8 cellular contexts compared by ENCODE assay signal in genomic region chr6:149566372-149567193, GRCh38. TPM values are rescaled to one million over a fixed set of nuclear protein-coding genes. Genes with fewer than 3 reads are reported as not detected.
DNase-seq lines count a peak whose midpoint lies in the region; ATAC-seq and TF ChIP-seq lines count a peak whose summit lies in the region.

Gene GINM1 (plus strand): TSS chr6:149566375. CDS start chr6:149566415, 40 bp downstream.

- no peak for TF ChIP-seq CTCF in endothelial cell (IDR thresholded peaks at IDR 0.05; ENCODE audit: unreplicated experiment)

- no peaks in the 10 kb centered on the region for H3K27me3 ChIP-seq in mononuclear cell (ENCODE audit: insufficient read depth, low read length)

- no peaks in the 10 kb centered on the region for H3K36me3 Mint-ChIP-seq in endothelial cell (ENCODE audit: low read depth, unreplicated experiment)

- peak within 1 kb of the TSS; percentile 89 for H3K4me3 ChIP-seq in mononuclear cell (ENCODE audit: low read length)

- H3K4me3 Mint-ChIP-seq in endothelial cell (ENCODE audit: unreplicated experiment) = peak within 1 kb of the TSS; percentile 95

- H3K9me3 Mint-ChIP-seq in endothelial cell (ENCODE audit: unreplicated experiment) = no peaks in the 10 kb centered on the region

- POLR2A ChIA-PET in activated CD8-positive, alpha-beta memory T cell treated with anti-CD3 and anti-CD28 coated beads for 36 hours (lab: Charles Lee) = interaction anchor here (0.7 to 0.8 kb wide), 3 partner anchors 21 to 184 kb away, joined by 3 to 5 read pairs (median 3); partner anchors contain the start of gene PPIL4

- H3K4me1 ChIP-seq in mononuclear cell (ENCODE audit: insufficient read depth, low read length) = peaks cover 25% of the 10 kb centered on the region

- ATAC-seq in HG02973 (IDR thresholded peaks at IDR 0.05; ENCODE audit: unreplicated experiment) = peak; percentile 22

- peaks cover 3% of the 10 kb centered on the region for H3K4me1 Mint-ChIP-seq in endothelial cell (ENCODE audit: unreplicated experiment)

- CTCF ChIA-PET in activated CD8-positive, alpha-beta memory T cell treated with anti-CD3 and anti-CD28 coated beads for 36 hours (lab: Charles Lee) = interaction anchor here (0.8 to 1.2 kb wide), 4 partner anchors 10 to 21 kb away, joined by 3 to 6 read pairs (median 4); partner anchors contain the start of gene PPIL4

- DNase-seq in activated CD8-positive, alpha-beta memory T cell treated with anti-CD3 and anti-CD28 coated beads for 24 hours = no peak
- DNase-seq in NCI-H526 (lab: John Stamatoyannopoulos, UW) = peak; percentile 51 to 75
- DNase-seq in activated CD8-positive, alpha-beta memory T cell treated with anti-CD3 and anti-CD28 coated beads for 48 hours (ENCODE audit: low read depth in 2 of 3, low spot score in 2 of 3) = peak in 2 of 3 experiments; percentile 33 to 54
- DNase-seq in endothelial cell (ENCODE audit: low spot score) = peak; percentile 67
- peak; percentile 21 for DNase-seq in stimulated activated CD8-positive, alpha-beta memory T cell treated with anti-CD3 and anti-CD28 coated beads, Interleukin-7, amount 100 ng/mL, for 24 hours (ENCODE audit: low read depth)

- peak within 1 kb of the TSS; percentile 77 for H3K27ac Mint-ChIP-seq in endothelial cell (ENCODE audit: unreplicated experiment)

- peaks cover 2% of the 10 kb centered on the region for H3K27me3 Mint-ChIP-seq in endothelial cell (ENCODE audit: unreplicated experiment)

- no peaks in the 10 kb centered on the region for H3K9me3 ChIP-seq in mononuclear cell (ENCODE audit: low read depth, low read length)

RNA-seq across cellular contexts. Expression of gene GINM1, which starts in this region (rescaled TPM):
- total RNA-seq in activated CD8-positive, alpha-beta memory T cell treated with anti-CD3 and anti-CD28 coated beads for 36 hours = 10 to 100 TPM; 17.5 to 19.8 TPM
- total RNA-seq in endothelial cell (ENCODE audit: unreplicated experiment) (32.2 TPM), mononuclear cell (20.5 TPM)
